ENCODE assay signal across 15 cellular contexts in the genomic region with DNA sequence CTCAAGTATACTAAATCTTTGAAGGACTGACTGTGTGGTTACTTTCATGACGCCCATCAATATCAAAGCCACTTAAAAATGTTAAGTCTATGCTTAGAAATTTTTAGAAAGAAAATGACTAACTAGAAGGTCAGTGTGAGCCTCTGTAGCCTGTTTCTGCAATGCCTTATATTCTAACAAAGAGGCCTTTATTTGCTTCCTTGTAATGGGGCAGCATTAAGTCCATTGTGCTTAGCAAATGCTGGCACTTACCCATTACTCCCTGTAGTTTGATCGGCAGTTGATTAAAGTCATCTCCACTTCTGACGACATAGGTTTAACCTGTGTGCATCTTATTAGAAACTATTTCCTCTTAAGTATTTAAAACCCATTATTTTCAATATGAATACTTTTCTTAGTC.
DNase-seq lines count a peak whose midpoint lies in the region; ATAC-seq, FAIRE-seq and TF ChIP-seq lines count a peak whose summit lies in the region.
"Had no signal": no experiment of that assay in that cellular context is flagged by ENCODE, and none has a peak within 500 bp of the region (broad histone marks: within the 10 kb centered on the region; RNA-seq: fewer than 3 reads in every experiment).

No MANE protein-coding gene starts in this region.

- H3K9me2 ChIP-seq in PC-3 (replicated peaks; ENCODE audit: low read length): no peaks in the 10 kb centered on the region

- H3K4me1 ChIP-seq in PC-3 (ENCODE audit: insufficient read depth, low read length): no peaks in the 10 kb centered on the region
- no peaks in the 10 kb centered on the region for H3K4me1 ChIP-seq in thyroid gland
- no peaks in the 10 kb centered on the region for H3K4me1 ChIP-seq in esophagus squamous epithelium
- H3K4me1 ChIP-seq: Caco-2, HAP-1 had no signal

- H2AFZ ChIP-seq in PC-3 (ENCODE audit: low read length): no peak overlapping the region

- ATAC-seq in PC-3: 0 out of 2 replicates have a peak, but pooled peaks have one; percentile 18
- ATAC-seq: CD8-positive, alpha-beta T cell had no signal

- POLR2A ChIA-PET in PC-3 (lab: Charles Lee; ENCODE audit: unreplicated experiment): no interaction called here

- no peak overlapping the region for H3K4me2 ChIP-seq in PC-3 (ENCODE audit: low read length)

- H3K9me3 ChIP-seq in PC-3 (ENCODE audit: low read length) (no peaks in the 10 kb centered on the region), thyroid gland (no peaks in the 10 kb centered on the region), esophagus squamous epithelium (no peaks in the 10 kb centered on the region)
- H3K9me3 ChIP-seq: Caco-2, HAP-1 had no signal

- CTCF ChIA-PET in PC-3 (lab: Charles Lee): no interaction called here

- H3K27ac ChIP-seq in PC-3 (ENCODE audit: low read length) (no peak overlapping the region), thyroid gland (no peak overlapping the region), esophagus squamous epithelium (no peak overlapping the region)

- intact Hi-C loops in PC-3 (cut with micrococcal nuclease): no loop called here
- intact Hi-C loops in thyroid gland (cut with DNase I): no loop called here
- intact Hi-C loops in esophagus squamous epithelium (cut with DNase I): no loop called here

- no peaks in the 10 kb centered on the region for H4K20me1 ChIP-seq in PC-3 (ENCODE audit: low read length)

- DNase-seq in Ammon's horn (ENCODE audit: low spot score) (peak; percentile 74), PC-3 (no peak), globus pallidus (ENCODE audit: low spot score) (peak; percentile 84), putamen (ENCODE audit: low spot score) (peak; percentile 58), thyroid gland (no peak), esophagus squamous epithelium (lab: John Stamatoyannopoulos, UW) (no peak), H54 (ENCODE audit: insufficient read length, low spot score) (no peak)
- DNase-seq: Caco-2; CD8-positive, alpha-beta T cell; DMS53; GF-D8; GOT3 had no signal

- no TSS peak for BruUV-seq in PC-3 (replicated peaks; lab: Mats Ljungman, UMichigan)

- H3K4me3 ChIP-seq in PC-3 (ENCODE audit: low read length): no peak overlapping the region
- H3K4me3 ChIP-seq in thyroid gland (replicated peaks in 1 of 3): no peak overlapping the region
- no peak overlapping the region for H3K4me3 ChIP-seq in esophagus squamous epithelium
- H3K4me3 ChIP-seq: HAP-1 had no signal

- H3K79me2 ChIP-seq in PC-3 (ENCODE audit: low read length): no peaks in the 10 kb centered on the region

- TF ChIP-seq CTCF in PC-3 (conservative IDR thresholded peaks at IDR 0.05; ENCODE audit: low read depth, low read length) (no peak), thyroid gland (IDR thresholded peaks at IDR 0.05) (no peak), esophagus squamous epithelium (IDR thresholded peaks at IDR 0.05) (no peak)

- H3K9ac ChIP-seq in PC-3 (ENCODE audit: low read length): no peak overlapping the region

- peaks cover 13% of the 10 kb centered on the region; the same call in 1 of the 2 replicates for H3K27me3 ChIP-seq in PC-3 (ENCODE audit: low read length)
- H3K27me3 ChIP-seq in thyroid gland: no peaks in the 10 kb centered on the region
- H3K27me3 ChIP-seq in esophagus squamous epithelium: peaks cover 0 to 3% (median 0%) of the 10 kb centered on the region in 4 donors

- TF ChIP-seq POLR2A in thyroid gland (IDR thresholded peaks at IDR 0.05) (no peak), esophagus squamous epithelium (IDR thresholded peaks at IDR 0.05) (no peak), H54 (IDR thresholded peaks at IDR 0.05; ENCODE audit: low read depth, low read length) (no peak)

- 85 to 89% methylated on average over 3 of the region's 3 CpGs for WGBS in thyroid gland, 2 donors
- 63 to 80% methylated on average over 3 of the region's 3 CpGs for WGBS in esophagus squamous epithelium, 2 donors

- no peaks in the 10 kb centered on the region for H3F3A ChIP-seq in PC-3 (ENCODE audit: low read length, unreplicated experiment)

- FAIRE-seq in H54 (lab: Jason Lieb, UNC): no peak
- FAIRE-seq: A204.1, GM19239 had no signal

- H3K36me3 ChIP-seq in PC-3 (ENCODE audit: low read depth, low read length) (no peaks in the 10 kb centered on the region), thyroid gland (no peaks in the 10 kb centered on the region), esophagus squamous epithelium (no peaks in the 10 kb centered on the region)
- H3K36me3 ChIP-seq: HAP-1 had no signal

Comparison
In these comparisons a context has a peak if more than half of its experiments do, and no peak if none do; other contexts are left out.
1. DNase-seq: peak in Ammon's horn (single experiment), globus pallidus (single experiment) and putamen (single experiment); none in PC-3 (single experiment), thyroid gland (0 of 2), esophagus squamous epithelium (single experiment) and H54 (single experiment).